Comparison of ENCODE assay signal across 35 cellular contexts in the genomic region with DNA sequence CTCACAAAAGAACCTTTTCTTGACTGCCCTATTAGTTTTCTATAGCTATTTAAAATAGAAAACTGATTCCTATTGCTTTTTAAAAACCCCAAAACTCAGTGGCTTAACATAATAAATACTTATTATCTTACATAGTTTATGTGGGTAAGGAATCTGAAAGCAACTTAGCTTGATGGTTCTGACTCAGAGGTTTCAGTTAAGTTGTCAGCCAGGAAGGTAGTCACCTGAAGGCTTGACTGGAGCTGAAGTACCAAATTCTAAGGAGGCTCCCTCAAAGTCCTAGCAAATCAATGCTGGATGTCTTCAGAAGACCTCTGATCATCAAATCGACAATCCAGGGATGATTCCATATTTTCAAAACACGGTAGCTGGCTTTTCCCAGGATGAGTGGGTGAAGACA.
"Had no signal": no experiment of that assay in that cellular context is flagged by ENCODE, and none has a peak within 500 bp of the region (broad histone marks: within the 10 kb centered on the region; RNA-seq: fewer than 3 reads in every experiment).

No MANE protein-coding gene starts in this region.

- H3K4me1 Mint-ChIP-seq: activated naive CD8-positive, alpha-beta T cell treated with anti-CD3 and anti-CD28 coated beads for 36 hours; brain; naive B cell; nephron progenitor cell; stimulated activated effector memory CD8-positive, alpha-beta T cell treated with anti-CD3 and anti-CD28 coated beads, Interleukin-12 subunit alpha, Interleukin-12 subunit beta, amount 100 ng/mL, for 72 hours had no signal

- H3K36me3 ChIP-seq: adrenal gland, neutrophil, prostate gland, uterus had no signal

- H3K4me2 ChIP-seq: hepatocyte had no signal

- H3K9me3 ChIP-seq: adrenal gland, neutrophil, prostate gland, uterus had no signal

- H3K36me3 Mint-ChIP-seq: activated naive CD8-positive, alpha-beta T cell treated with anti-CD3 and anti-CD28 coated beads for 36 hours; brain; mesothelial cell of epicardium; naive B cell; stimulated activated effector memory CD8-positive, alpha-beta T cell treated with anti-CD3 and anti-CD28 coated beads, Interleukin-12 subunit alpha, Interleukin-12 subunit beta, amount 100 ng/mL, for 72 hours; type B pancreatic cell had no signal

- H3K9me3 Mint-ChIP-seq: brain; nephron progenitor cell; T-helper 1 cell treated with Interleukin-12 subunit alpha and Interleukin-12 subunit beta and Interleukin-4 antibody, amounts not matched to agents 30 μg/mL and 1 μg/mL, for 36 hours had no signal

- FAIRE-seq: frontal cortex, TTC549 had no signal

- H2AFZ ChIP-seq: hepatocyte had no signal

- H3K79me2 ChIP-seq: hepatocyte had no signal

- H3K4me1 ChIP-seq: adrenal gland, prostate gland, uterus had no signal

- H3K27me3 Mint-ChIP-seq: activated naive CD8-positive, alpha-beta T cell treated with anti-CD3 and anti-CD28 coated beads for 36 hours; brain; effector memory CD8-positive, alpha-beta T cell; naive B cell; stimulated activated naive CD8-positive, alpha-beta T cell treated with anti-CD3 and anti-CD28 coated beads, Interleukin-15, Interleukin-2, amounts not matched to agents 100 ng/mL and 50 ng/mL, for 24 hours; type B pancreatic cell had no signal

- ATAC-seq: effector memory CD8-positive, alpha-beta T cell; esophagus mucosa; left colon; sciatic nerve; stimulated activated effector memory CD8-positive, alpha-beta T cell treated with anti-CD3 and anti-CD28 coated beads, Interleukin-12 subunit alpha, Interleukin-12 subunit beta, amount 100 ng/mL, for 72 hours had no signal

- H3K27ac ChIP-seq: adrenal gland, hepatocyte, neutrophil, prostate gland, skin epidermis, uterus, VCaP had no signal

- H3K27ac Mint-ChIP-seq: activated naive CD4-positive, alpha-beta T cell treated with anti-CD3 and anti-CD28 coated beads for 36 hours; activated naive CD8-positive, alpha-beta T cell treated with anti-CD3 and anti-CD28 coated beads for 36 hours; brain; effector memory CD8-positive, alpha-beta T cell; mesothelial cell of epicardium; naive B cell; nephron progenitor cell; stimulated activated effector memory CD8-positive, alpha-beta T cell treated with anti-CD3 and anti-CD28 coated beads, Interleukin-12 subunit alpha, Interleukin-12 subunit beta, amount 100 ng/mL, for 72 hours; stimulated activated naive CD8-positive, alpha-beta T cell treated with anti-CD3 and anti-CD28 coated beads, Interleukin-15, Interleukin-2, amounts not matched to agents 100 ng/mL and 50 ng/mL, for 24 hours; T-helper 1 cell treated with Interleukin-12 subunit alpha and Interleukin-12 subunit beta and Interleukin-4 antibody, amounts not matched to agents 30 μg/mL and 1 μg/mL, for 36 hours; type B pancreatic cell had no signal

- DNase-seq: activated CD4-positive, alpha-beta T cell treated with anti-CD3 and anti-CD28 coated beads for 4 hours; activated CD4-positive, alpha-beta T cell treated with anti-CD3 and anti-CD28 coated beads, Interleukin-2, amount 50 U/mL, for 4 hours; activated effector memory CD4-positive, alpha-beta T cell treated with Interleukin-2 at 50 U/mL for 16 hours; activated naive CD4-positive, alpha-beta T cell treated with anti-CD3 and anti-CD28 coated beads for 36 hours; activated naive CD8-positive, alpha-beta T cell treated with anti-CD3 and anti-CD28 coated beads for 36 hours; adrenal gland; aorta; caudate nucleus; cortex of kidney; effector memory CD8-positive, alpha-beta T cell; glutamatergic neuron; islet precursor cell; left colon; naive B cell; nephron progenitor cell; retina; stimulated activated CD4-positive, alpha-beta T cell treated with anti-CD3 and anti-CD28 coated beads, Interleukin-4, amount 100 ng/mL, for 24 hours; substantia nigra; T-helper 9 cell; uterus had no signal

- H3K27me3 ChIP-seq: adrenal gland, hepatocyte, neutrophil, uterus had no signal

- H3K4me3 Mint-ChIP-seq: activated naive CD4-positive, alpha-beta T cell treated with anti-CD3 and anti-CD28 coated beads for 36 hours; activated naive CD8-positive, alpha-beta T cell treated with anti-CD3 and anti-CD28 coated beads for 36 hours; brain; effector memory CD8-positive, alpha-beta T cell; mesothelial cell of epicardium; naive B cell; nephron progenitor cell; stimulated activated effector memory CD8-positive, alpha-beta T cell treated with anti-CD3 and anti-CD28 coated beads, Interleukin-12 subunit alpha, Interleukin-12 subunit beta, amount 100 ng/mL, for 72 hours; stimulated activated naive CD8-positive, alpha-beta T cell treated with anti-CD3 and anti-CD28 coated beads, Interleukin-15, Interleukin-2, amounts not matched to agents 100 ng/mL and 50 ng/mL, for 24 hours; T-helper 1 cell treated with Interleukin-12 subunit alpha and Interleukin-12 subunit beta and Interleukin-4 antibody, amounts not matched to agents 30 μg/mL and 1 μg/mL, for 36 hours; type B pancreatic cell had no signal

- H3K4me3 ChIP-seq: adrenal gland, hepatocyte, prostate gland, skin epidermis, uterus had no signal
